In the genomic region with DNA sequence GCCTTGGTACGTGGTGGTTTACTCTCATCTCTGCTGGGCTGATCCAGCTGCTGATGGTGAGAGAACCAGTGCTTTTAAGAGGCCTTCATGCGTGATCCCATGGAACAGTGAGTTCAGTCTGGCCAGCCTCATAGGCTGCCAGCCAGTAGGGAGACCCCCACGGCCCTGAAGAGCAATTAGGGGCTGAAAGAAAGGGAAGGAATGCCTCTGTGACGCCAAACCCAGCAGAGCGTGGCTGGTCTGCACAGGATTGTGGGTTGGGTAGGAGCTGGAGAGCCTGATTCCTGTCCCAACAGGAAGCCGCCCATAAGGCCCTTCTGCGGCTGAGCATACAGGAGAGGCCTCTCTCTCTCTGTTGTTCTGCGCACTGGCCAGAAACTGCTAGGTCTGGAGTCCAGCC, we compare ENCODE assay signal across 19 cellular contexts.
DNase-seq lines count a peak whose midpoint lies in the region; ATAC-seq, FAIRE-seq and TF ChIP-seq lines count a peak whose summit lies in the region.
"Had no signal": no experiment of that assay in that cellular context is flagged by ENCODE, and none has a peak within 500 bp of the region (broad histone marks: within the 10 kb centered on the region; RNA-seq: fewer than 3 reads in every experiment).

No MANE protein-coding gene starts in this region.

- H3K27me3 Mint-ChIP-seq in GM23338 (ENCODE audit: insufficient read depth, low read depth, poor library complexity), result no peaks in the 10 kb centered on the region

- SMC1A ChIA-PET in GM12878 (lab: Charles Lee; ENCODE audit: uncharacterized antibody, unreplicated experiment), result no interaction called here

- in situ Hi-C loops in GM12878 (cut with MboI), result no loop called here

- no peak for FAIRE-seq in GM12878 (lab: Jason Lieb, UNC)
- FAIRE-seq: K562 had no signal

- H3K27ac ChIP-seq in GM23338 (ENCODE audit: low read depth) (no peak overlapping the region), GM12878 (ENCODE audit: control insufficient read depth, insufficient read depth) (no peak overlapping the region), testis (no peak overlapping the region)
- H3K27ac ChIP-seq: HL-60, SJCRH30 had no signal

- TF ChIP-seq RAD21 in GM12878 (IDR thresholded peaks at IDR 0.05; ENCODE audit: insufficient read depth, low read depth, low read length), result no peak

- H3K36me3 ChIP-seq in GM23338 (ENCODE audit: insufficient read depth), result no peaks in the 10 kb centered on the region
- H3K36me3 ChIP-seq in GM12878 (ENCODE audit: control insufficient read depth in 2 of 2, insufficient read depth in 2 of 2, low read length in 1 of 2), result no peaks in the 10 kb centered on the region
- no peaks in the 10 kb centered on the region for H3K36me3 ChIP-seq in testis (ENCODE audit: low read depth, missing control alignments)
- H3K36me3 ChIP-seq: SJCRH30 had no signal

- no peak overlapping the region for H3K4me2 ChIP-seq in GM23338
- H3K4me2 ChIP-seq in GM12878 (ENCODE audit: control insufficient read depth, insufficient read depth), result no peak overlapping the region

- H3K79me2 ChIP-seq in GM23338 (replicated peaks; ENCODE audit: insufficient read depth) (no peaks in the 10 kb centered on the region), GM12878 (ENCODE audit: control insufficient read depth, insufficient read depth, low read length) (no peaks in the 10 kb centered on the region)

- H3K4me1 Mint-ChIP-seq in GM23338, result peaks cover 8% of the 10 kb centered on the region; the same call in 2 of the 3 replicates
- H3K4me1 Mint-ChIP-seq: CD4-positive, CD25-positive, alpha-beta regulatory T cell had no signal

- H3K27me3 ChIP-seq in GM23338 (ENCODE audit: insufficient read depth) (no peaks in the 10 kb centered on the region), GM12878 (replicated peaks in 1 of 2; ENCODE audit: control insufficient read depth in 2 of 2, insufficient read depth in 2 of 2, low read length in 1 of 2) (no peaks in the 10 kb centered on the region), testis (no peaks in the 10 kb centered on the region)
- H3K27me3 ChIP-seq: SJCRH30 had no signal

- DNase-seq in GM23338 (ENCODE audit: low spot score) (peak; percentile 4), GM12878 (ENCODE audit: low read depth, low spot score) (no peak), left kidney (ENCODE audit: low read depth, low spot score) (peak; percentile 78), testis (peak; percentile 38), amygdala (lab: John Stamatoyannopoulos, UW) (no peak), Ammon's horn (ENCODE audit: low spot score) (no peak)
- DNase-seq in stimulated activated CD4-positive, alpha-beta T cell treated with anti-CD3 and anti-CD28 coated beads, Interleukin-12 subunit alpha, Interleukin-12 subunit beta, amount 100 ng/mL, for 4 hours, result no peak
- DNase-seq: Caco-2; CD4-positive, CD25-positive, alpha-beta regulatory T cell; DMS153; H9; MV-4-11; NCI-H1417 treated with DMSO at 0.1 percent for 48 hours; NCI-H2081; NCI-H82; PC-3; SJCRH30 had no signal

- POLR2A ChIA-PET in GM12878 (lab: Charles Lee), result no interaction called here

- WGBS in GM12878 (ENCODE audit: insufficient coverage, insufficient replicate concordance, low lambda C conversion rate, missing lambda C conversion rate), result 70% methylated on average over 8 of the region's 8 CpGs
- WGBS in testis, 2 donors, result 55 to 60% methylated on average over 5 to 8 of the region's 8 CpGs

- no peak for TF ChIP-seq EP300 in GM12878 (IDR thresholded peaks at IDR 0.05; ENCODE audit: borderline replicate concordance in 1 of 2, control insufficient read depth in 1 of 2, low read depth in 2 of 2, low read length in 2 of 2)

- TF ChIP-seq POLR2A in GM12878 (IDR thresholded peaks at IDR 0.05; ENCODE audit: low read depth, low read length) (no peak), testis (IDR thresholded peaks at IDR 0.05) (no peak)

- peaks cover 3% of the 10 kb centered on the region; the same call in 1 of the 2 replicates for H3K4me1 ChIP-seq in GM23338 (ENCODE audit: insufficient read depth)
- no peaks in the 10 kb centered on the region for H3K4me1 ChIP-seq in GM12878 (ENCODE audit: control insufficient read depth, insufficient read depth, low read length)
- H3K4me1 ChIP-seq in testis, result no peaks in the 10 kb centered on the region

- ATAC-seq in GM23338, result no peak
- no peak for ATAC-seq in GM12878
- ATAC-seq: K562, PC-3 had no signal

- CTCF ChIA-PET in GM12878 (lab: Yijun Ruan, JAX), result no interaction called here

- H2AFZ ChIP-seq in GM23338 (peak overlapping the region; percentile 32; the same call in 1 of the 2 replicates), GM12878 (ENCODE audit: control insufficient read depth, low read depth, low read length) (no peak overlapping the region)

- no TSS peak for BruUV-seq in GM12878 (replicated peaks; lab: Mats Ljungman, UMichigan)

- H3K9me2 ChIP-seq in GM23338 (ENCODE audit: insufficient read depth), result no peaks in the 10 kb centered on the region

- H4K20me1 ChIP-seq in GM23338 (replicated peaks; ENCODE audit: insufficient read depth), result 0 out of 2 replicates have a peak, but pooled peaks cover 3% of the 10 kb centered on the region
- no peaks in the 10 kb centered on the region for H4K20me1 ChIP-seq in GM12878 (ENCODE audit: control insufficient read depth, insufficient read depth)

- H3K36me3 Mint-ChIP-seq in GM23338 (ENCODE audit: low read depth), result no peaks in the 10 kb centered on the region
- H3K36me3 Mint-ChIP-seq: CD4-positive, CD25-positive, alpha-beta regulatory T cell had no signal

- H3K9me3 Mint-ChIP-seq in GM23338, result no peaks in the 10 kb centered on the region

- H3K4me3 Mint-ChIP-seq in GM23338, result no peak overlapping the region
- H3K4me3 Mint-ChIP-seq: CD4-positive, CD25-positive, alpha-beta regulatory T cell; H9 had no signal

- no peak overlapping the region for H3K27ac Mint-ChIP-seq in GM23338
- H3K27ac Mint-ChIP-seq: CD4-positive, CD25-positive, alpha-beta regulatory T cell; H9 had no signal

- RAD21 ChIA-PET in GM12878 (lab: Charles Lee; ENCODE audit: unreplicated experiment), result no interaction called here

- H3K9ac ChIP-seq in GM12878 (ENCODE audit: control insufficient read depth, insufficient read depth, low read length), result no peak overlapping the region

- no peaks in the 10 kb centered on the region for H3F3A ChIP-seq in GM23338 (replicated peaks; ENCODE audit: low read depth)

- H3K9me3 ChIP-seq in GM12878 (replicated peaks; ENCODE audit: control insufficient read depth, insufficient read depth, low read length) (no peaks in the 10 kb centered on the region; the same call in 2 of the 3 replicates), testis (no peaks in the 10 kb centered on the region)
- H3K9me3 ChIP-seq: Caco-2, SJCRH30 had no signal

- intact Hi-C loops in GM12878 (cut with micrococcal nuclease; ENCODE audit: unreplicated experiment), result no loop called here
- intact Hi-C loops in testis (cut with DNase I; ENCODE audit: low total_unique reads), result no loop called here

- H3K4me3 ChIP-seq in GM23338, result no peak overlapping the region
- H3K4me3 ChIP-seq in GM12878, result no peak overlapping the region
- no peak overlapping the region for H3K4me3 ChIP-seq in testis
- H3K4me3 ChIP-seq: K562, SJCRH30 had no signal

- no peak for TF ChIP-seq CTCF in GM23338 (conservative IDR thresholded peaks at IDR 0.05; ENCODE audit: low read depth in 2 of 2)
- no peak for TF ChIP-seq CTCF in GM12878 (IDR thresholded peaks at IDR 0.05 in 2 of 3, conservative IDR thresholded peaks at IDR 0.05 in 1 of 3; ENCODE audit: control insufficient read depth in 2 of 3, extremely low read depth in 1 of 3, insufficient read depth in 1 of 3, low read depth in 3 of 3, low read length in 3 of 3)
- TF ChIP-seq CTCF in testis (IDR thresholded peaks at IDR 0.05), result no peak

TF ChIP-seq in GM23338, 12 proteins besides CTCF, POLR2A, EP300 and RAD21 (continues in another document):
- TF ChIP-seq EZH2phosphoT487 (IDR thresholded peaks at IDR 0.05; ENCODE audit: unreplicated experiment), result no peak
- no peak for TF ChIP-seq CREB1 (CRISPR knock-in tag; IDR thresholded peaks at IDR 0.05; ENCODE audit: low read depth)

TF ChIP-seq in GM12878, 131 proteins besides CTCF, POLR2A, EP300 and RAD21:
- TF ChIP-seq, protein P1, sequence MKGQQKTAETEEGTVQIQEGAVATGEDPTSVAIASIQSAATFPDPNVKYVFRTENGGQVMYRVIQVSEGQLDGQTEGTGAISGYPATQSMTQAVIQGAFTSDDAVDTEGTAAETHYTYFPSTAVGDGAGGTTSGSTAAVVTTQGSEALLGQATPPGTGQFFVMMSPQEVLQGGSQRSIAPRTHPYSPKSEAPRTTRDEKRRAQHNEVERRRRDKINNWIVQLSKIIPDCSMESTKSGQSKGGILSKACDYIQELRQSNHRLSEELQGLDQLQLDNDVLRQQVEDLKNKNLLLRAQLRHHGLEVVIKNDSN (IDR thresholded peaks at IDR 0.05; ENCODE audit: borderline replicate concordance, extremely low read length, insufficient read depth, low read depth, low read length), result no peak
- TF ChIP-seq PAX5 (IDR thresholded peaks at IDR 0.05; ENCODE audit: borderline replicate concordance, low read depth, low read length), result 0 out of 2 replicates have a peak, but pooled peaks have one; percentile 48

Comparison
In these comparisons a context has a peak if more than half of its experiments do, and no peak if none do; other contexts are left out.
1. DNase-seq: peak in GM23338 (single experiment), left kidney (single experiment) and testis (single experiment); none in GM12878 (single experiment), amygdala (0 of 56), Ammon's horn (single experiment) and stimulated activated CD4-positive, alpha-beta T cell treated with anti-CD3 and anti-CD28 coated beads, Interleukin-12 subunit alpha, Interleukin-12 subunit beta, amount 100 ng/mL, for 4 hours (single experiment).